In the genomic region with DNA sequence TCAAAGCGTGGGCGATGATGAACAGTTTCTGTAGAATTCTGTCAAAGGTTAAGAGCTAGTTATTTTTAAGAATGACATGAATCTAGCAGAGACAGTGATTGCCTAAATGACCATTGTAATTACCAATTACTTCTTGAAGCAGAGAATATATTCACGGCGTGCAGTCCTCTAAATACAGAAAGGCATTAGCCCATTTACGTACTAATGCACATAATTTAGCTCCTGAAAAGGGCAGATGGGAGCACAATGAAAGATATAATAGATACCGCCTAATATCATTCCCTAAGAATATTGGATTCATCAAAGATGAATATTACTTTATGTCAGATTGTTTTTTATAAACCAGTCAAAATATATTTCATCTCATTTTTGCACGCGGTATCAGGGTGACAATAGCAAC, we compare ENCODE assay signal across 24 cellular contexts.
"Had no signal": no experiment of that assay in that cellular context is flagged by ENCODE, and none has a peak within 500 bp of the region (broad histone marks: within the 10 kb centered on the region; RNA-seq: fewer than 3 reads in every experiment).

No MANE protein-coding gene starts in this region.

- H3K4me3 Mint-ChIP-seq: dendritic cell treated with granulocyte-macrophage colony-stimulating factor and Interleukin-4, amounts not matched to agents 40 ng/mL and 50 ng/mL, for 4 days; effector memory CD8-positive, alpha-beta T cell; memory B cell; mesothelial cell of epicardium; natural killer cell treated with Interleukin-12 subunit alpha and Interleukin-12 subunit beta and Interleukin-15 and Interleukin-18, amount 100 ng/mL, for 72 hours; stimulated activated naive CD8-positive, alpha-beta T cell treated with anti-CD3 and anti-CD28 coated beads, Interleukin-15, amount 100 ng/mL, for 72 hours had no signal

- H3K4me3 ChIP-seq: esophagus muscularis mucosa, gastrocnemius medialis, heart right ventricle, lower lobe of right lung, pancreas, testis, tibial nerve, upper lobe of right lung had no signal

- H3K27me3 ChIP-seq: gastrocnemius medialis, testis, tibial nerve had no signal

- H3K36me3 Mint-ChIP-seq: memory B cell; mesothelial cell of epicardium; natural killer cell treated with Interleukin-12 subunit alpha and Interleukin-12 subunit beta and Interleukin-15 and Interleukin-18, amount 100 ng/mL, for 72 hours had no signal

- H3K36me3 ChIP-seq: esophagus muscularis mucosa, gastrocnemius medialis, heart right ventricle, lower lobe of right lung, pancreas, tibial nerve, upper lobe of right lung had no signal

- H3K27ac Mint-ChIP-seq: dendritic cell treated with granulocyte-macrophage colony-stimulating factor and Interleukin-4, amounts not matched to agents 40 ng/mL and 50 ng/mL, for 4 days; memory B cell; mesothelial cell of epicardium; natural killer cell treated with Interleukin-12 subunit alpha and Interleukin-12 subunit beta and Interleukin-15 and Interleukin-18, amount 100 ng/mL, for 72 hours; progenitor cell of endocrine pancreas; stimulated activated naive CD8-positive, alpha-beta T cell treated with anti-CD3 and anti-CD28 coated beads, Interleukin-15, amount 100 ng/mL, for 72 hours had no signal

- ATAC-seq: effector memory CD8-positive, alpha-beta T cell; gastrocnemius medialis; heart right ventricle; left lobe of liver; lower lobe of right lung; natural killer cell treated with Interleukin-12 subunit alpha and Interleukin-12 subunit beta and Interleukin-15 and Interleukin-18, amount 100 ng/mL, for 72 hours; pancreas; right cardiac atrium; stimulated activated naive CD8-positive, alpha-beta T cell treated with anti-CD3 and anti-CD28 coated beads, Interleukin-15, amount 100 ng/mL, for 72 hours; upper lobe of right lung had no signal

- H3K4me1 ChIP-seq: esophagus muscularis mucosa, gastrocnemius medialis, heart right ventricle, lower lobe of right lung, pancreas, upper lobe of right lung had no signal

- FAIRE-seq: colon, pancreas, small intestine had no signal

- DNase-seq: effector memory CD8-positive, alpha-beta T cell; gastrocnemius medialis; heart right ventricle; hypothalamus; islet precursor cell; lower lobe of right lung; occipital lobe; pancreas; right cardiac atrium; small intestine; stimulated activated CD4-positive, alpha-beta T cell treated with anti-CD3 and anti-CD28 coated beads, Interleukin-2, amount 100 ng/mL, for 48 hours; stimulated activated naive CD8-positive, alpha-beta T cell treated with anti-CD3 and anti-CD28 coated beads, Interleukin-15, amount 100 ng/mL, for 72 hours; testis; upper lobe of right lung had no signal

- H3K9me3 ChIP-seq: gastrocnemius medialis, heart right ventricle, lower lobe of right lung, pancreas, testis, upper lobe of right lung had no signal

- H3K27ac ChIP-seq: epithelial cell of prostate, esophagus muscularis mucosa, gastrocnemius medialis, heart right ventricle, lower lobe of right lung, pancreas, testis, tibial nerve, upper lobe of right lung had no signal

- H3K9me3 Mint-ChIP-seq: dendritic cell treated with granulocyte-macrophage colony-stimulating factor and Interleukin-4, amounts not matched to agents 40 ng/mL and 50 ng/mL, for 4 days; effector memory CD8-positive, alpha-beta T cell; memory B cell; mesothelial cell of epicardium; natural killer cell treated with Interleukin-12 subunit alpha and Interleukin-12 subunit beta and Interleukin-15 and Interleukin-18, amount 100 ng/mL, for 72 hours; stimulated activated naive CD8-positive, alpha-beta T cell treated with anti-CD3 and anti-CD28 coated beads, Interleukin-15, amount 100 ng/mL, for 72 hours had no signal

- H3K27me3 Mint-ChIP-seq: dendritic cell treated with granulocyte-macrophage colony-stimulating factor and Interleukin-4, amounts not matched to agents 40 ng/mL and 50 ng/mL, for 4 days; natural killer cell treated with Interleukin-12 subunit alpha and Interleukin-12 subunit beta and Interleukin-15 and Interleukin-18, amount 100 ng/mL, for 72 hours had no signal

- H3K4me1 Mint-ChIP-seq: mesothelial cell of epicardium had no signal
